Comparison of ENCODE assay signal across 25 cellular contexts in the genomic region with DNA sequence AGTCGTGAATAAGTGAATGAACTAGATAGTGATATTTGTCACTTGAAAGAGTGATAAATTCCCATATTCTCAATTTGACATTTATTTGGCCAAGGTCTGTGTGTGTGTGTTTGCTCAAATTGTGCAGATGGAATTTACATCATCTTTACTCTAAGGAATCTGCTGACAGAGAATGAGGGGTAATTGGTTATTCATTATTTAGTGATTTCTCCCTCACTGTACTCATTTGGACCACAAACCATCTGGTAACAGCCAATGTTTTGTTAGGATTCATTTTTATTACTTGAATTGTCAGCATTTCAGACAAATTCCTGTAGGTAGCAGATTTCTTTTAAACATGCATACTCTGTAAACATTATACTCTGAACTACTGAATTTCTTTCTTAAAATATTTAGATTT. TPM values are rescaled to one million over a fixed set of nuclear protein-coding genes. Genes with fewer than 3 reads are reported as not detected.
A peak's percentile ranks its signal among the peaks of the same experiment; 100 is the strongest.
DNase-seq lines count a peak whose midpoint lies in the region; ATAC-seq and TF ChIP-seq lines count a peak whose summit lies in the region.
"Had no signal": no experiment of that assay in that cellular context is flagged by ENCODE, and none has a peak within 500 bp of the region (broad histone marks: within the 10 kb centered on the region; RNA-seq: fewer than 3 reads in every experiment).

No MANE protein-coding gene starts in this region.

- dilution Hi-C loops in IMR-90 (cut with HindIII; ENCODE audit: low sequenced_read_pairs, unreplicated experiment): no loop called here

- POLR2A ChIA-PET in IMR-90 (lab: Charles Lee; ENCODE audit: unreplicated experiment): no interaction called here

- H3K4me2 ChIP-seq in IMR-90 (ENCODE audit: low read depth, low read length): peak overlapping the region; percentile 3
- peak overlapping the region; percentile 40 for H3K4me2 ChIP-seq in fibroblast of lung (ENCODE audit: extremely low read depth, insufficient read depth, low read length)
- peak overlapping the region; percentile 76 for H3K4me2 ChIP-seq in neural cell (ENCODE audit: low read length)

- no peak overlapping the region for H2BK120ac ChIP-seq in IMR-90 (ENCODE audit: low read depth, low read length)

- H3K9me2 ChIP-seq in neural cell (ENCODE audit: insufficient read depth, low read length): no peaks in the 10 kb centered on the region

- H3K4me1 ChIP-seq in IMR-90 (ENCODE audit: control insufficient read depth, insufficient read depth, low read length) (peaks cover 2% of the 10 kb centered on the region), fibroblast of lung (ENCODE audit: control insufficient read depth, extremely low read depth, insufficient read depth, low read length) (peaks cover 2% of the 10 kb centered on the region)
- H3K4me1 ChIP-seq: Caco-2 had no signal

- no peak overlapping the region for H3K56ac ChIP-seq in IMR-90 (ENCODE audit: extremely low read depth, insufficient read depth, low read length)

- H2AFZ ChIP-seq in IMR-90 (replicated peaks; ENCODE audit: low read length, poor library complexity) (no peak overlapping the region), fibroblast of lung (ENCODE audit: low read length) (no peak overlapping the region), neural cell (ENCODE audit: low read depth, low read length) (no peak overlapping the region)

- BruUV-seq in IMR-90 (replicated peaks; lab: Mats Ljungman, UMichigan): no TSS peak

- ATAC-seq in IMR-90 (ENCODE audit: low read depth) (peak; percentile 68), HG02610 (IDR thresholded peaks at IDR 0.05; ENCODE audit: unreplicated experiment) (no peak), GM21528 (IDR thresholded peaks at IDR 0.05; ENCODE audit: low FRiP score, unreplicated experiment) (no peak)
- no peak for ATAC-seq in activated T-helper 17 cell treated with anti-CD3 and anti-CD28 coated beads, Interleukin-2, amount 50 U/mL, for 72 hours (replicated peaks)
- ATAC-seq: CD8-positive, alpha-beta T cell had no signal

- no peak overlapping the region for H4K8ac ChIP-seq in IMR-90 (ENCODE audit: low read depth in 2 of 2, low read length in 2 of 2)

- no peak overlapping the region for H4K5ac ChIP-seq in IMR-90 (ENCODE audit: low read depth, low read length)

- peak overlapping the region; percentile 29; the same call in 1 of the 2 replicates for H3K27ac ChIP-seq in IMR-90 (ENCODE audit: insufficient read depth, low read length)
- no peak overlapping the region for H3K27ac ChIP-seq in fibroblast of lung (ENCODE audit: insufficient read depth, low read length)
- H3K27ac ChIP-seq in neural cell (ENCODE audit: low read length): peak overlapping the region; percentile 99
- H3K27ac ChIP-seq: C4-2B, RWPE1 had no signal

- H3K36me3 ChIP-seq in IMR-90 (ENCODE audit: control insufficient read depth, insufficient read depth, low read length) (peaks cover 9% of the 10 kb centered on the region), fibroblast of lung (ENCODE audit: control insufficient read depth, insufficient read depth, low read length) (peaks cover 4% of the 10 kb centered on the region), neural cell (ENCODE audit: insufficient read depth, low read length) (peaks cover 62% of the 10 kb centered on the region)

- no peak overlapping the region for H3K27ac Mint-ChIP-seq in activated T-helper 17 cell treated with anti-CD3 and anti-CD28 coated beads, Interleukin-2, amount 50 U/mL, for 72 hours
- H3K27ac Mint-ChIP-seq: B cell; CD8-positive, alpha-beta T cell had no signal

- TF ChIP-seq CTCF in AG10803 (conservative IDR thresholded peaks at IDR 0.05; ENCODE audit: low read length): no peak
- TF ChIP-seq CTCF in IMR-90 (conservative IDR thresholded peaks at IDR 0.05; ENCODE audit: low read depth, low read length): no peak
- TF ChIP-seq CTCF in fibroblast of lung (conservative IDR thresholded peaks at IDR 0.05 in 1 of 2, IDR thresholded peaks at IDR 0.05 in 1 of 2; ENCODE audit: low read depth in 1 of 2, low read length in 2 of 2): no peak
- no peak for TF ChIP-seq CTCF in neural cell (IDR thresholded peaks at IDR 0.05; ENCODE audit: poor library complexity, severe bottlenecking)

- no peak overlapping the region for H4K91ac ChIP-seq in IMR-90 (ENCODE audit: insufficient read depth, low read depth, low read length)

- H2AK9ac ChIP-seq in IMR-90 (replicated peaks; ENCODE audit: low read depth, low read length, poor library complexity): no peak overlapping the region

- in situ Hi-C loops in IMR-90 (cut with MboI; ENCODE audit: low sequenced_read_pairs): no loop called here

- peaks cover 31% of the 10 kb centered on the region for H3K27me3 Mint-ChIP-seq in activated T-helper 17 cell treated with anti-CD3 and anti-CD28 coated beads, Interleukin-2, amount 50 U/mL, for 72 hours

- no CpG with 5 or more reads among the region's 1 CpG for WGBS in IMR-90 (ENCODE audit: extremely low coverage in 2 of 2, insufficient read length in 1 of 2), 2 experiments

- H3F3A ChIP-seq in neural cell (ENCODE audit: insufficient read depth, low read length, poor library complexity, severe bottlenecking): peaks cover 22% of the 10 kb centered on the region

- no peak overlapping the region for H3K9ac ChIP-seq in IMR-90 (ENCODE audit: low read depth, low read length)
- no peak overlapping the region for H3K9ac ChIP-seq in fibroblast of lung (ENCODE audit: insufficient read depth, low read length)
- H3K9ac ChIP-seq in neural cell (ENCODE audit: low read length): peak overlapping the region; percentile 99

- H3K4me3 ChIP-seq in AG10803 (ENCODE audit: low read length) (no peak overlapping the region), IMR-90 (ENCODE audit: insufficient read depth, low read depth, low read length) (no peak overlapping the region), fibroblast of lung (replicated peaks in 1 of 4; ENCODE audit: control extremely low read depth in 1 of 4, insufficient read depth in 1 of 4, low read depth in 3 of 4, low read length in 4 of 4) (no peak overlapping the region), neural cell (ENCODE audit: low read length) (peak overlapping the region; percentile 84)

- CTCF ChIA-PET in IMR-90 (lab: Yijun Ruan, JAX): no interaction called here

- H2BK15ac ChIP-seq in IMR-90 (ENCODE audit: low read depth, low read length): no peak overlapping the region

- no peak overlapping the region for H3K18ac ChIP-seq in IMR-90 (ENCODE audit: low read depth, low read length)

- H3K9me3 ChIP-seq in IMR-90 (ENCODE audit: control insufficient read depth, insufficient read depth, low read length) (no peaks in the 10 kb centered on the region), fibroblast of lung (ENCODE audit: control insufficient read depth, insufficient read depth, low read depth, low read length) (no peaks in the 10 kb centered on the region), neural cell (ENCODE audit: low read length) (no peaks in the 10 kb centered on the region)
- H3K9me3 ChIP-seq: Caco-2 had no signal

- H3K27me3 ChIP-seq in IMR-90 (ENCODE audit: control insufficient read depth, insufficient read depth, low read length) (no peaks in the 10 kb centered on the region), fibroblast of lung (ENCODE audit: control insufficient read depth, insufficient read depth, low read length) (no peaks in the 10 kb centered on the region), neural cell (ENCODE audit: insufficient read depth, low read depth, low read length) (no peaks in the 10 kb centered on the region)

- TF ChIP-seq RAD21 in IMR-90 (IDR thresholded peaks at IDR 0.05; ENCODE audit: low read length) (no peak), neural cell (conservative IDR thresholded peaks at IDR 0.05) (no peak)

- no peak overlapping the region for H3K4ac ChIP-seq in IMR-90 (ENCODE audit: low read depth, low read length)

- no peak for TF ChIP-seq POLR2A in IMR-90 (IDR thresholded peaks at IDR 0.05; ENCODE audit: low read depth, low read length)

- H3K9me1 ChIP-seq in IMR-90 (ENCODE audit: insufficient read depth, low read length): peaks cover 4% of the 10 kb centered on the region

- no peak overlapping the region for H3K23ac ChIP-seq in IMR-90 (ENCODE audit: low read depth, low read length)

- H2BK20ac ChIP-seq in IMR-90 (ENCODE audit: low read depth, low read length): no peak overlapping the region

- H3K79me1 ChIP-seq in IMR-90 (ENCODE audit: low read depth in 1 of 2, low read length in 2 of 2): peaks cover 25 to 35% of the 10 kb centered on the region in 2 experiments

- H3K79me2 ChIP-seq in fibroblast of lung (ENCODE audit: control insufficient read depth, insufficient read depth, low read length) (peaks cover 6% of the 10 kb centered on the region), neural cell (replicated peaks; ENCODE audit: insufficient read depth, low read length) (peaks cover 100% of the 10 kb centered on the region)

- H2AK5ac ChIP-seq in IMR-90 (ENCODE audit: low read depth, low read length): no peak overlapping the region

- no peak overlapping the region for H3K14ac ChIP-seq in IMR-90 (replicated peaks; ENCODE audit: low read depth, low read length)

- no peaks in the 10 kb centered on the region for H4K20me1 ChIP-seq in IMR-90 (ENCODE audit: insufficient read depth, low read length)
- no peaks in the 10 kb centered on the region for H4K20me1 ChIP-seq in fibroblast of lung (ENCODE audit: control insufficient read depth, extremely low read depth, insufficient read depth, low read length)
- H4K20me1 ChIP-seq in neural cell (ENCODE audit: insufficient read depth): peaks cover 90% of the 10 kb centered on the region

- H3K4me1 Mint-ChIP-seq in activated T-helper 17 cell treated with anti-CD3 and anti-CD28 coated beads, Interleukin-2, amount 50 U/mL, for 72 hours: no peaks in the 10 kb centered on the region
- H3K4me1 Mint-ChIP-seq: B cell had no signal

- no peak overlapping the region for H3K4me3 Mint-ChIP-seq in activated T-helper 17 cell treated with anti-CD3 and anti-CD28 coated beads, Interleukin-2, amount 50 U/mL, for 72 hours
- H3K4me3 Mint-ChIP-seq: B cell; CD8-positive, alpha-beta T cell had no signal

- DNase-seq in AG10803 (ENCODE audit: low read depth) (peak; percentile 51), IMR-90 (peak; percentile 34), fibroblast of lung (ENCODE audit: low read depth in 2 of 2) (peak; percentile 25 to 45)
- no peak for DNase-seq in activated CD4-positive, alpha-beta T cell treated with anti-CD3 and anti-CD28 coated beads for 48 hours
- DNase-seq: Caco-2; CD8-positive, alpha-beta T cell; DMS 273 treated with DMSO at 0.1 percent for 48 hours; DMS79; EL; GDM1; KBM-7; MV-4-11; NCI-H1105; NCI-H1436 treated with DMSO at 0.1 percent for 48 hours; NCI-H2029; NCI-H69; SHP77; SW 1271 had no signal

- H2BK5ac ChIP-seq in IMR-90 (ENCODE audit: low read depth, low read length, poor library complexity, severe bottlenecking): peak overlapping the region; percentile 95

- TF ChIP-seq EP300 in neural cell (conservative IDR thresholded peaks at IDR 0.05; ENCODE audit: poor library complexity, severe bottlenecking): no peak

- no peaks in the 10 kb centered on the region for H3K36me3 Mint-ChIP-seq in activated T-helper 17 cell treated with anti-CD3 and anti-CD28 coated beads, Interleukin-2, amount 50 U/mL, for 72 hours (ENCODE audit: low read depth)
- H3K36me3 Mint-ChIP-seq: CD8-positive, alpha-beta T cell had no signal

- intact Hi-C loops in IMR-90 (cut with micrococcal nuclease): no loop called here

- H3K9me3 Mint-ChIP-seq in activated T-helper 17 cell treated with anti-CD3 and anti-CD28 coated beads, Interleukin-2, amount 50 U/mL, for 72 hours: no peaks in the 10 kb centered on the region
- H3K9me3 Mint-ChIP-seq: CD8-positive, alpha-beta T cell had no signal

RNA-seq across cellular contexts. Expression of a gene that starts 15.6 kb away (rescaled TPM):
- 158 and 159 TPM in 2 replicates for total RNA-seq in IMR-90 (2012; rRNA removed)
- 45.3 and 47.5 TPM in 2 replicates for polyA plus RNA-seq in IMR-90 (2012; rRNA removed)
- 20.7 and 25.5 TPM in 2 replicates for polyA plus RNA-seq in IMR-90 (2012; cell fraction: cytosol; rRNA removed)
- polyA plus RNA-seq in IMR-90 (2012; cell fraction: nucleus; rRNA removed; ENCODE audit: low replicate concordance): 17.1 and 53.0 TPM in 2 replicates
- 190 and 227 TPM in 2 replicates for total RNA-seq in fibroblast of lung
- polyA plus RNA-seq in fibroblast of lung: 51.9 and 144 TPM in 2 replicates
- 45.9 and 123 TPM in 2 replicates for polyA plus RNA-seq in fibroblast of lung (2012)
- 175 and 349 TPM in 2 replicates for polyA minus RNA-seq in fibroblast of lung (ENCODE audit: low replicate concordance)
- polyA plus RNA-seq in neural cell: 1,185 and 1,274 TPM in 2 replicates
- polyA minus RNA-seq in neural cell: 3,969 and 5,103 TPM in 2 replicates
- total RNA-seq in activated T-helper 17 cell treated with anti-CD3 and anti-CD28 coated beads, Interleukin-2, amount 50 U/mL, for 72 hours: under 1 TPM in 1 of 2 donors, not detected in 1; 0.13 TPM
- total RNA-seq: B cell had no signal

Comparison
In these comparisons a context has a peak if more than half of its experiments do, and no peak if none do; other contexts are left out.
1. H3K4me2 ChIP-seq: peak in every context shown above with its lines; median percentile 76 in neural cell; 40 in fibroblast of lung; 3 in IMR-90.
2. RNA of a gene that starts 15.6 kb away (total RNA-seq): 190 to 227 TPM in fibroblast of lung and 158 to 159 TPM in IMR-90; 0.13 TPM in activated T-helper 17 cell treated with anti-CD3 and anti-CD28 coated beads, Interleukin-2, amount 50 U/mL, for 72 hours; every median in the first group is over 100 times any median in the second.